ENCODE assay signal across 12 cellular contexts in the genomic region with DNA sequence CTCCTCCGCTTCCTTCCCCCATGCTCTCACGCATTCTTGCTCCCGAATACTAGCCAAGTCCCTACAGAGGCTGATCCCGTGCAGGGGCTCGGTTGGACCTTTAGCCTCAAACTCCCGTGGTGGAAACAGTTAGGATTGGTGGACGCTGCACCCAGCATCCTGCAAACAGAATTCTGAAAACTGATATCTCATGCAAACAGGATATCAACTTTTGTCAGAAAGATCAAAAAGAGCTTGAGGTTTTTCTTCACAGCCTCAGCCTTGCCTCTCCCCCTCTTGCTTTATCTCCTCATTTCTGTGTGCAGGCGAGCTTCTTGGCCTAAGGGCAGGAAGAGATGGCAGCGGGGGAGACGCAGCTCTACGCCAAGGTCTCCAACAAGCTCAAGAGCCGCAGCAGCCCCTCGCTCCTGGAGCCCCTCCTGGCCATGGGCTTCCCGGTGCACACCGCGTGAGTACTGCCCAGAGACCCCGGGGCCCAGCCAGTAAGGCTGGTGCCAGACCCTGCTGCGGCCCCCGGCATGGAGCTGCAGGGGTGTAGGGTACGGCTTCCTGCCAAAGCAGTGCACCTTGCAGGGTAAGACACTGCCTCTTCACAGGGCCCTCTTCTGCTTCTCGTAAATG. TPM values are rescaled to one million over a fixed set of nuclear protein-coding genes. Genes with fewer than 3 reads are reported as not detected.
DNase-seq lines count a peak whose midpoint lies in the region; ATAC-seq and TF ChIP-seq lines count a peak whose summit lies in the region.
"Had no signal": no experiment of that assay in that cellular context is flagged by ENCODE, and none has a peak within 500 bp of the region (broad histone marks: within the 10 kb centered on the region; RNA-seq: fewer than 3 reads in every experiment).

A gene with protein sequence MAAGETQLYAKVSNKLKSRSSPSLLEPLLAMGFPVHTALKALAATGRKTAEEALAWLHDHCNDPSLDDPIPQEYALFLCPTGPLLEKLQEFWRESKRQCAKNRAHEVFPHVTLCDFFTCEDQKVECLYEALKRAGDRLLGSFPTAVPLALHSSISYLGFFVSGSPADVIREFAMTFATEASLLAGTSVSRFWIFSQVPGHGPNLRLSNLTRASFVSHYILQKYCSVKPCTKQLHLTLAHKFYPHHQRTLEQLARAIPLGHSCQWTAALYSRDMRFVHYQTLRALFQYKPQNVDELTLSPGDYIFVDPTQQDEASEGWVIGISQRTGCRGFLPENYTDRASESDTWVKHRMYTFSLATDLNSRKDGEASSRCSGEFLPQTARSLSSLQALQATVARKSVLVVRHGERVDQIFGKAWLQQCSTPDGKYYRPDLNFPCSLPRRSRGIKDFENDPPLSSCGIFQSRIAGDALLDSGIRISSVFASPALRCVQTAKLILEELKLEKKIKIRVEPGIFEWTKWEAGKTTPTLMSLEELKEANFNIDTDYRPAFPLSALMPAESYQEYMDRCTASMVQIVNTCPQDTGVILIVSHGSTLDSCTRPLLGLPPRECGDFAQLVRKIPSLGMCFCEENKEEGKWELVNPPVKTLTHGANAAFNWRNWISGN (plus strand): TSS at position 292 of the 621 bp plus-strand sequence. CDS start 44 bp downstream, at position 336.

- peak within 1 kb of the TSS; percentile 23; the same call in 1 of the 2 replicates for H3K9ac ChIP-seq in PC-3 (ENCODE audit: low read length)
- no peak within 1 kb of the TSS for H3K9ac ChIP-seq in colonic mucosa (ENCODE audit: low read depth in 2 of 2, low read length in 2 of 2)

- no peaks in the 10 kb centered on the region for H3K79me2 ChIP-seq in PC-3 (ENCODE audit: low read length)

- H3K9me2 ChIP-seq in PC-3 (replicated peaks; ENCODE audit: low read length): no peaks in the 10 kb centered on the region

- peak within 1 kb of the TSS; percentile 24; the same call in 1 of the 2 replicates for H2AFZ ChIP-seq in PC-3 (ENCODE audit: low read length)

- H3K27ac ChIP-seq in PC-3 (ENCODE audit: low read length) (peak within 1 kb of the TSS; percentile 60), colonic mucosa (no peak within 1 kb of the TSS)

- DNase-seq in PC-3 (peak; percentile 19), colonic mucosa (no peak), GOT3 (lab: John Stamatoyannopoulos, UW) (no peak), germinal center (ENCODE audit: low spot score) (no peak), epidermal melanocyte (ENCODE audit: insufficient read length, low spot score) (no peak)
- DNase-seq in activated CD4-positive, alpha-beta memory T cell treated with anti-CD3 and anti-CD28 coated beads for 36 hours: peak; percentile 62
- DNase-seq in stimulated activated CD8-positive, alpha-beta memory T cell treated with anti-CD3 and anti-CD28 coated beads, Interleukin-4, amount 100 ng/mL, for 48 hours: peak; percentile 59
- DNase-seq: head of caudate nucleus, Karpas-422, NCI-H2171, SHP77 had no signal

- CTCF ChIA-PET in PC-3 (lab: Charles Lee): interaction anchor here (0.9 kb wide), 1 partner anchor 25 kb away, joined by 3 read pairs; no protein-coding TSS in a partner anchor
- CTCF ChIA-PET in activated CD4-positive, alpha-beta memory T cell treated with anti-CD3 and anti-CD28 coated beads for 36 hours (lab: Charles Lee): interaction anchor here (0.7 to 3.3 kb wide), 14 partner anchors 10 to 64 kb away, joined by 3 to 28 read pairs (median 3); no protein-coding TSS in a partner anchor

- H3K4me3 Mint-ChIP-seq in activated CD4-positive, alpha-beta memory T cell treated with anti-CD3 and anti-CD28 coated beads for 36 hours: peak within 1 kb of the TSS; percentile 98

- H3K27ac Mint-ChIP-seq in activated CD4-positive, alpha-beta memory T cell treated with anti-CD3 and anti-CD28 coated beads for 36 hours: peak within 1 kb of the TSS; percentile 99

- BruUV-seq in PC-3 (replicated peaks; lab: Mats Ljungman, UMichigan): TSS peak; percentile 69

- peak within 1 kb of the TSS; percentile 64 for H3K4me2 ChIP-seq in PC-3 (ENCODE audit: low read length)

- H3K4me1 ChIP-seq in PC-3 (ENCODE audit: insufficient read depth, low read length) (peaks cover 19% of the 10 kb centered on the region), colonic mucosa (no peaks in the 10 kb centered on the region)

- peak; percentile 69 for ATAC-seq in PC-3
- ATAC-seq: sciatic nerve had no signal

- no peaks in the 10 kb centered on the region for H3F3A ChIP-seq in PC-3 (ENCODE audit: low read length, unreplicated experiment)

- H3K4me3 ChIP-seq in PC-3 (ENCODE audit: low read length) (no peak within 1 kb of the TSS; the same call in 1 of the 2 replicates), colonic mucosa (peak within 1 kb of the TSS; percentile 3)

- H3K36me3 Mint-ChIP-seq in activated CD4-positive, alpha-beta memory T cell treated with anti-CD3 and anti-CD28 coated beads for 36 hours: peaks cover 61% of the 10 kb centered on the region

- TF ChIP-seq CTCF in PC-3 (conservative IDR thresholded peaks at IDR 0.05; ENCODE audit: low read depth, low read length) (no peak), colonic mucosa (IDR thresholded peaks at IDR 0.05) (no peak)

- no peaks in the 10 kb centered on the region for H3K36me3 ChIP-seq in PC-3 (ENCODE audit: low read depth, low read length)
- no peaks in the 10 kb centered on the region for H3K36me3 ChIP-seq in colonic mucosa

- H3K27me3 ChIP-seq in PC-3 (ENCODE audit: low read length) (no peaks in the 10 kb centered on the region), colonic mucosa (no peaks in the 10 kb centered on the region)

- POLR2A ChIA-PET in PC-3 (lab: Charles Lee; ENCODE audit: unreplicated experiment): interaction anchor here (0.5 to 1.0 kb wide), 2 partner anchors 18 to 36 kb away, joined by 4 to 5 read pairs; no protein-coding TSS in a partner anchor
- POLR2A ChIA-PET in activated CD4-positive, alpha-beta memory T cell treated with anti-CD3 and anti-CD28 coated beads for 36 hours (lab: Charles Lee): interaction anchor here (0.8 to 4.4 kb wide), 10 partner anchors 8 to 169 kb away, joined by 3 to 79 read pairs (median 5); no protein-coding TSS in a partner anchor

- H3K9me3 ChIP-seq in PC-3 (ENCODE audit: low read length) (no peaks in the 10 kb centered on the region), colonic mucosa (no peaks in the 10 kb centered on the region)

- intact Hi-C loops in PC-3 (cut with micrococcal nuclease) (loop anchor here (1.0 to 5.0 kb wide), 3 partner anchors 14 to 114 kb away; no protein-coding TSS in a partner anchor), colonic mucosa (cut with DNase I) (no loop called here)
- intact Hi-C loops in activated CD4-positive, alpha-beta memory T cell treated with anti-CD3 and anti-CD28 coated beads for 36 hours (cut with micrococcal nuclease): loop anchor here (5.0 to 10.0 kb wide), 2 partner anchors 166 to 399 kb away; no protein-coding TSS in a partner anchor

- peaks cover 55% of the 10 kb centered on the region for H3K4me1 Mint-ChIP-seq in activated CD4-positive, alpha-beta memory T cell treated with anti-CD3 and anti-CD28 coated beads for 36 hours (ENCODE audit: low read depth)

- peaks cover 10% of the 10 kb centered on the region for H3K9me3 Mint-ChIP-seq in activated CD4-positive, alpha-beta memory T cell treated with anti-CD3 and anti-CD28 coated beads for 36 hours

- H4K20me1 ChIP-seq in PC-3 (ENCODE audit: low read length): no peaks in the 10 kb centered on the region

- H3K27me3 Mint-ChIP-seq in activated CD4-positive, alpha-beta memory T cell treated with anti-CD3 and anti-CD28 coated beads for 36 hours: no peaks in the 10 kb centered on the region

RNA-seq across cellular contexts. Expression of the gene that starts here (rescaled TPM):
- total RNA-seq in PC-3 (2014; rRNA removed) (1.0 TPM in 1 of 2 replicates, not detected in the other), colonic mucosa (1 to 10 TPM in 1 of 2 donors, under 1 TPM in 1; 0.93 to 1.5 TPM)
- 10 to 100 TPM; 27.2 to 29.4 TPM for total RNA-seq in activated CD4-positive, alpha-beta memory T cell treated with anti-CD3 and anti-CD28 coated beads for 36 hours

Comparison
In these comparisons a context has a peak if more than half of its experiments do, and no peak if none do; other contexts are left out.
1. RNA of the gene that starts here (total RNA-seq): 27.2 to 29.4 TPM in activated CD4-positive, alpha-beta memory T cell treated with anti-CD3 and anti-CD28 coated beads for 36 hours; 0.93 to 1.5 TPM in colonic mucosa and 1.0 TPM in PC-3; every median in the first group is over 10 times any median in the second.
2. DNase-seq: peak in PC-3 (single experiment), activated CD4-positive, alpha-beta memory T cell treated with anti-CD3 and anti-CD28 coated beads for 36 hours (single experiment) and stimulated activated CD8-positive, alpha-beta memory T cell treated with anti-CD3 and anti-CD28 coated beads, Interleukin-4, amount 100 ng/mL, for 48 hours (single experiment); none in colonic mucosa (single experiment), GOT3 (single experiment), germinal center (single experiment) and epidermal melanocyte (single experiment).